ENCODE assay signal across 23 cellular contexts in genomic region chr19:42079886-42080763, GRCh38. TPM values are rescaled to one million over a fixed set of nuclear protein-coding genes. Genes with fewer than 3 reads are reported as not detected.
DNase-seq lines count a peak whose midpoint lies in the region; ATAC-seq and TF ChIP-seq lines count a peak whose summit lies in the region.
"Had no signal": no experiment of that assay in that cellular context is flagged by ENCODE, and none has a peak within 500 bp of the region (broad histone marks: within the 10 kb centered on the region; RNA-seq: fewer than 3 reads in every experiment).

No MANE protein-coding gene starts in this region.

- peaks cover 46% of the 10 kb centered on the region for H3K4me1 Mint-ChIP-seq in activated T-cell treated with anti-CD3 and anti-CD28 coated beads, Interleukin-2, amount 50 U/mL, for 24 hours (ENCODE audit: low read depth)
- peaks cover 38% of the 10 kb centered on the region for H3K4me1 Mint-ChIP-seq in T-helper 17 cell
- H3K4me1 Mint-ChIP-seq in endothelial cell (ENCODE audit: unreplicated experiment) = peaks cover 23% of the 10 kb centered on the region
- peaks cover 40% of the 10 kb centered on the region for H3K4me1 Mint-ChIP-seq in CD4-positive, alpha-beta T cell (ENCODE audit: low read depth)

- H3K18ac ChIP-seq in trophoblast cell (ENCODE audit: low read length) = no peak overlapping the region

- no peak overlapping the region for H4K91ac ChIP-seq in trophoblast cell (ENCODE audit: low read depth, low read length)

- H3K9ac ChIP-seq in trophoblast cell (ENCODE audit: low read length) = no peak overlapping the region

- peaks cover 78% of the 10 kb centered on the region for H3K36me3 Mint-ChIP-seq in activated T-cell treated with anti-CD3 and anti-CD28 coated beads, Interleukin-2, amount 50 U/mL, for 24 hours (ENCODE audit: low read depth)
- H3K36me3 Mint-ChIP-seq in T-helper 17 cell (ENCODE audit: low read depth) (peaks cover 3% of the 10 kb centered on the region), endothelial cell (ENCODE audit: low read depth, unreplicated experiment) (peaks cover 36% of the 10 kb centered on the region)
- peaks cover 64% of the 10 kb centered on the region for H3K36me3 Mint-ChIP-seq in CD4-positive, alpha-beta T cell (ENCODE audit: low read depth)

- no peak overlapping the region for H2BK5ac ChIP-seq in trophoblast cell (ENCODE audit: low read depth, low read length, poor library complexity)

- peaks cover 33 to 42% of the 10 kb centered on the region in 2 experiments for H3K36me3 ChIP-seq in trophoblast cell (ENCODE audit: control insufficient read depth in 1 of 2, insufficient read depth in 2 of 2, low read length in 2 of 2)

- no peaks in the 10 kb centered on the region for H3K9me3 ChIP-seq in T-helper 17 cell (ENCODE audit: control insufficient read depth, low read length, poor library complexity, severe bottlenecking)
- peaks cover 3% of the 10 kb centered on the region for H3K9me3 ChIP-seq in trophoblast cell (ENCODE audit: insufficient read depth, low read depth, low read length)
- H3K9me3 ChIP-seq in CD4-positive, alpha-beta T cell (ENCODE audit: control insufficient read depth, low read length) = no peaks in the 10 kb centered on the region
- H3K9me3 ChIP-seq: SJCRH30 had no signal

- no peaks in the 10 kb centered on the region for H3K9me3 Mint-ChIP-seq in activated T-cell treated with anti-CD3 and anti-CD28 coated beads, Interleukin-2, amount 50 U/mL, for 24 hours
- H3K9me3 Mint-ChIP-seq in endothelial cell (ENCODE audit: unreplicated experiment) = no peaks in the 10 kb centered on the region
- H3K9me3 Mint-ChIP-seq in CD4-positive, alpha-beta T cell = no peaks in the 10 kb centered on the region
- H3K9me3 Mint-ChIP-seq: CD8-positive, alpha-beta memory T cell; IgD-negative memory B cell had no signal

- H3K4me3 ChIP-seq in trophoblast cell (ENCODE audit: low read depth, low read length) = peak overlapping the region; percentile 27
- H3K4me3 ChIP-seq: SJCRH30 had no signal

- no peak overlapping the region for H2AK5ac ChIP-seq in trophoblast cell (ENCODE audit: low read length)

- WGBS in trophoblast cell (ENCODE audit: extremely low coverage, insufficient coverage, insufficient read length) = no CpG with 5 or more reads among the region's 44 CpGs

- H4K8ac ChIP-seq in trophoblast cell (ENCODE audit: low read depth, low read length) = no peak overlapping the region

- peaks cover 10% of the 10 kb centered on the region for H3K79me1 ChIP-seq in trophoblast cell (ENCODE audit: low read length)

- peaks cover 4 to 13% of the 10 kb centered on the region in 2 experiments for H3K4me1 ChIP-seq in trophoblast cell (ENCODE audit: control insufficient read depth in 1 of 2, insufficient read depth in 2 of 2, low read length in 2 of 2)
- H3K4me1 ChIP-seq: SJCRH30 had no signal

- H3K79me2 ChIP-seq in trophoblast cell (ENCODE audit: control insufficient read depth, insufficient read depth, low read length, poor library complexity) = peaks cover 17% of the 10 kb centered on the region

- H2AFZ ChIP-seq in trophoblast cell (ENCODE audit: insufficient read depth, low read length, poor library complexity) = no peak overlapping the region

- no peaks in the 10 kb centered on the region for H3K27me3 ChIP-seq in trophoblast cell (ENCODE audit: insufficient read depth, low read length)
- no peaks in the 10 kb centered on the region for H3K27me3 ChIP-seq in CD4-positive, alpha-beta T cell (ENCODE audit: control insufficient read depth, insufficient read depth, low read length)
- H3K27me3 ChIP-seq: SJCRH30 had no signal

- H3K23ac ChIP-seq in trophoblast cell (ENCODE audit: low read length) = no peak overlapping the region

- H2BK12ac ChIP-seq in trophoblast cell (ENCODE audit: low read length) = no peak overlapping the region

- no peak overlapping the region for H3K27ac ChIP-seq in trophoblast cell (ENCODE audit: low read depth, low read length)
- no peak overlapping the region for H3K27ac ChIP-seq in CD4-positive, alpha-beta T cell (ENCODE audit: low read depth, low read length)
- H3K27ac ChIP-seq: 22Rv1, C4-2B, SJCRH30 had no signal

- ATAC-seq in T-helper 17 cell (no peak), HG02642 (IDR thresholded peaks at IDR 0.05; ENCODE audit: poor library complexity, unreplicated experiment) (no peak)
- ATAC-seq in CD4-positive, alpha-beta T cell (ENCODE audit: poor library complexity) = no peak
- ATAC-seq: Right ventricle myocardium inferior, SK-N-SH treated with all-trans-retinoic acid at 6 μM for 48 hours had no signal

- no peak overlapping the region for H3K14ac ChIP-seq in trophoblast cell (ENCODE audit: low read length)

- no peak overlapping the region for H4K12ac ChIP-seq in trophoblast cell (ENCODE audit: low read depth, low read length)

- no peak overlapping the region for H3K4me2 ChIP-seq in trophoblast cell (ENCODE audit: low read length)

- peak overlapping the region; percentile 79 for H3K27ac Mint-ChIP-seq in activated T-cell treated with anti-CD3 and anti-CD28 coated beads, Interleukin-2, amount 50 U/mL, for 24 hours
- peak overlapping the region; percentile 80 for H3K27ac Mint-ChIP-seq in T-helper 17 cell
- H3K27ac Mint-ChIP-seq in endothelial cell (ENCODE audit: unreplicated experiment) = no peak overlapping the region
- H3K27ac Mint-ChIP-seq in CD4-positive, alpha-beta T cell = no peak overlapping the region
- H3K27ac Mint-ChIP-seq: B cell, IgD-negative memory B cell had no signal

- POLR2A ChIA-PET in CD4-positive, alpha-beta T cell (lab: Charles Lee) = no interaction called here

- no peak overlapping the region for H3K4me3 Mint-ChIP-seq in activated T-cell treated with anti-CD3 and anti-CD28 coated beads, Interleukin-2, amount 50 U/mL, for 24 hours
- H3K4me3 Mint-ChIP-seq in T-helper 17 cell = no peak overlapping the region
- H3K4me3 Mint-ChIP-seq in endothelial cell (ENCODE audit: unreplicated experiment) = peak overlapping the region; percentile 67
- H3K4me3 Mint-ChIP-seq in CD4-positive, alpha-beta T cell = no peak overlapping the region
- H3K4me3 Mint-ChIP-seq: B cell, IgD-negative memory B cell had no signal

- intact Hi-C loops in CD4-positive, alpha-beta T cell (cut with DNase I, micrococcal nuclease) = loop anchor here (5.0 kb wide), 2 partner anchors 118 to 718 kb away; partner anchors contain the start of gene B9D2 (in 1 of the 2)

- TF ChIP-seq CTCF in endothelial cell (IDR thresholded peaks at IDR 0.05; ENCODE audit: unreplicated experiment) = no peak
- TF ChIP-seq CTCF in CD4-positive, alpha-beta T cell (IDR thresholded peaks at IDR 0.05) = no peak

- no peaks in the 10 kb centered on the region for H3K27me3 Mint-ChIP-seq in activated T-cell treated with anti-CD3 and anti-CD28 coated beads, Interleukin-2, amount 50 U/mL, for 24 hours
- H3K27me3 Mint-ChIP-seq in T-helper 17 cell (no peaks in the 10 kb centered on the region), endothelial cell (ENCODE audit: unreplicated experiment) (peaks cover 24% of the 10 kb centered on the region)
- no peaks in the 10 kb centered on the region for H3K27me3 Mint-ChIP-seq in CD4-positive, alpha-beta T cell
- H3K27me3 Mint-ChIP-seq: B cell had no signal

- no peak overlapping the region for H3K4ac ChIP-seq in trophoblast cell (ENCODE audit: low read depth, low read length)

- no peak overlapping the region for H2BK120ac ChIP-seq in trophoblast cell (ENCODE audit: insufficient read depth, low read length, poor library complexity)

- CTCF ChIA-PET in CD4-positive, alpha-beta T cell (lab: Charles Lee) = no interaction called here

- no peak for DNase-seq in activated T-cell treated with anti-CD3 and anti-CD28 coated beads, Interleukin-2, amount 50 U/mL, for 24 hours
- DNase-seq in activated T-cell treated with anti-CD3 and anti-CD28 coated beads, Interleukin-2, amount 50 U/mL, for 48 hours = no peak
- DNase-seq in T-helper 17 cell (no peak), endothelial cell (ENCODE audit: low spot score) (no peak), trophoblast cell (no peak), DMS 273 treated with DMSO at 0.1 percent for 48 hours (lab: John Stamatoyannopoulos, UW) (no peak)
- DNase-seq in CD4-positive, alpha-beta T cell = no peak
- DNase-seq: CD8-positive, alpha-beta memory T cell; DMS79 treated with DMSO at 0.1 percent for 48 hours; GF-D8; NCI-H1105; NCI-H1436 treated with DMSO at 0.1 percent for 48 hours; NCI-H187 treated with DMSO at 0.1 percent for 48 hours; NCI-H524 treated with DMSO at 0.1 percent for 48 hours; NCI-H774; SJCRH30 had no signal

RNA-seq across cellular contexts. Expression of gene ZNF574, which starts 4.2 kb away (rescaled TPM):
- 10 to 100 TPM; 23.1 to 23.6 TPM for total RNA-seq in T-helper 17 cell
- total RNA-seq in endothelial cell (ENCODE audit: unreplicated experiment) = 19.7 TPM
- polyA plus RNA-seq in trophoblast cell (2013) = 9.1 and 9.8 TPM in 2 replicates
- total RNA-seq in CD4-positive, alpha-beta T cell = 10 to 100 TPM; 21.5 to 24.0 TPM

RNA-seq across cellular contexts. Expression of gene GRIK5, which starts 10.1 kb away (rescaled TPM):
- under 1 TPM; 0.42 to 0.55 TPM for total RNA-seq in T-helper 17 cell
- total RNA-seq in endothelial cell (ENCODE audit: unreplicated experiment) = 18.4 TPM
- 0.18 and 0.26 TPM in 2 replicates for polyA plus RNA-seq in trophoblast cell (2013)
- under 1 TPM; 0.66 to 0.75 TPM for total RNA-seq in CD4-positive, alpha-beta T cell
- polyA plus RNA-seq: CD8-positive, alpha-beta memory T cell; IgD-negative memory B cell had no signal

RNA-seq across cellular contexts. Expression of gene POU2F2, which starts 52.1 kb away (rescaled TPM):
- total RNA-seq in T-helper 17 cell (10 to 100 TPM; 24.5 to 42.7 TPM), endothelial cell (ENCODE audit: unreplicated experiment) (5.7 TPM)
- 2.8 and 3.3 TPM in 2 replicates for polyA plus RNA-seq in trophoblast cell (2013)
- 10 to 100 TPM; 18.6 to 19.9 TPM for total RNA-seq in CD4-positive, alpha-beta T cell

Comparison
In these comparisons a context has a peak if more than half of its experiments do, and no peak if none do; other contexts are left out.
1. H3K27ac Mint-ChIP-seq: peak in activated T-cell treated with anti-CD3 and anti-CD28 coated beads, Interleukin-2, amount 50 U/mL, for 24 hours (single experiment) and T-helper 17 cell (single experiment); none in endothelial cell (single experiment) and CD4-positive, alpha-beta T cell (single experiment).
2. RNA of gene GRIK5, which starts 10.1 kb away (total RNA-seq): 18.4 TPM in endothelial cell (single experiment); 0.66 to 0.75 TPM in CD4-positive, alpha-beta T cell and 0.42 to 0.55 TPM in T-helper 17 cell; every median in the first group is over 10 times any median in the second.